Comparison of ENCODE assay signal across 8 cellular contexts in the genomic region with DNA sequence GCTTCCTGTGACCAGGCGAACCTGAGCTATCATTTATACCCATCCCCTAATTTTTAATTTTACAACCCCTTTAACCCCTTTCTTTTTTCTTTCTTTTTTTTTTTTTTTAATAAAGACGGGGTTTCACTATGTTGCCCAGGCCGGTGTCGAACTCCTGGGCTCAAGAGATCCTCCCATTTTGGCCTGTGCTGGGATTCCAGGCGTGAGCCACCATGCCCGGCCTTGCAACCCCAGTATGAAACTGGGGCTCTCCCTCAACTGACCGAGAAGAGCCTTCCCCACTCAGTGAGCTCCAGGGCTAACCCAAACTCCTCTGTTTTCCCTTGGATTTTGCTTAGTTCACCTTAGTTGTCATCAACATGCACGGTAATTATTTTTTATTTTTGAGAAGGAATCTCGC. TPM values are rescaled to one million over a fixed set of nuclear protein-coding genes. Genes with fewer than 3 reads are reported as not detected.
DNase-seq lines count a peak whose midpoint lies in the region; ATAC-seq and TF ChIP-seq lines count a peak whose summit lies in the region.

No MANE protein-coding gene starts in this region.

- peaks cover 5% of the 10 kb centered on the region for H3K79me2 ChIP-seq in parathyroid adenoma

- no peaks in the 10 kb centered on the region for H3K9me3 ChIP-seq in Peyer's patch
- no peaks in the 10 kb centered on the region for H3K9me3 ChIP-seq in parathyroid adenoma (ENCODE audit: control insufficient read depth, low read length)
- no peaks in the 10 kb centered on the region for H3K9me3 ChIP-seq in mucosa of descending colon

- H3K4me1 ChIP-seq in Peyer's patch = peaks cover 0 to 22% (median 6%) of the 10 kb centered on the region in 4 donors
- H3K4me1 ChIP-seq in parathyroid adenoma = peaks cover 3% of the 10 kb centered on the region
- H3K4me1 ChIP-seq in mucosa of descending colon (ENCODE audit: low read depth) = peaks cover 19% of the 10 kb centered on the region

- TF ChIP-seq POLR2A in Peyer's patch (IDR thresholded peaks at IDR 0.05) = no peak

- DNase-seq in EL (peak; percentile 20), Peyer's patch (no peak), epithelial cell of proximal tubule (ENCODE audit: low read depth) (no peak), NCI-H2107 (lab: John Stamatoyannopoulos, UW) (no peak), NCI-H510A treated with DMSO at 0.1 percent for 48 hours (lab: John Stamatoyannopoulos, UW) (no peak), mucosa of descending colon (no peak)

- peak overlapping the region; percentile 84 for H3K4me2 ChIP-seq in parathyroid adenoma (ENCODE audit: low read length)

- ATAC-seq in GM18498 (IDR thresholded peaks at IDR 0.05; ENCODE audit: unreplicated experiment) (no peak), mucosa of descending colon (no peak)

- no peaks in the 10 kb centered on the region for H3K27me3 ChIP-seq in Peyer's patch
- no peaks in the 10 kb centered on the region for H3K27me3 ChIP-seq in parathyroid adenoma (ENCODE audit: control insufficient read depth, insufficient read depth, low read length)

- H2AFZ ChIP-seq in parathyroid adenoma = peak overlapping the region; percentile 99

- H3K4me3 ChIP-seq in Peyer's patch (peak overlapping the region; percentile 69 to 96 (median 84)), epithelial cell of proximal tubule (ENCODE audit: low read depth, low read length) (peak overlapping the region; percentile 96), parathyroid adenoma (ENCODE audit: low read depth, low read length) (peak overlapping the region; percentile 84), mucosa of descending colon (no peak overlapping the region)

- H3K36me3 ChIP-seq in Peyer's patch = peaks cover 0 to 18% (median 0%) of the 10 kb centered on the region in 3 donors
- no peaks in the 10 kb centered on the region for H3K36me3 ChIP-seq in parathyroid adenoma (ENCODE audit: control insufficient read depth, insufficient read depth, low read length)
- no peaks in the 10 kb centered on the region for H3K36me3 ChIP-seq in mucosa of descending colon (ENCODE audit: low read depth)

- H3K27ac ChIP-seq in Peyer's patch (peak overlapping the region in 3 of 4 donors; percentile 85 to 90 (median 89)), parathyroid adenoma (peak overlapping the region; percentile 93)

- intact Hi-C loops in mucosa of descending colon (cut with DNase I, micrococcal nuclease) = no loop called here

- TF ChIP-seq CTCF in Peyer's patch (IDR thresholded peaks at IDR 0.05) (no peak), epithelial cell of proximal tubule (conservative IDR thresholded peaks at IDR 0.05; ENCODE audit: low read depth, low read length) (no peak), parathyroid adenoma (IDR thresholded peaks at IDR 0.05) (no peak), mucosa of descending colon (IDR thresholded peaks at IDR 0.05) (no peak)

- H3K9ac ChIP-seq in parathyroid adenoma = peak overlapping the region; percentile 88

RNA-seq across cellular contexts. Expression of a gene that starts 1.0 kb away (rescaled TPM):
- total RNA-seq in Peyer's patch = 10 to 100 TPM; 24.3 to 48.7 (median 25.4) TPM
- 35.5 and 35.6 TPM in 2 replicates for total RNA-seq in epithelial cell of proximal tubule
- 10 to 100 TPM; 33.4 to 57.5 (median 47.0) TPM for total RNA-seq in mucosa of descending colon

RNA-seq across cellular contexts. Expression of a gene that starts 1.3 kb away (rescaled TPM):
- 100 to 1,000 TPM; 182 to 325 (median 217) TPM for total RNA-seq in Peyer's patch
- 174 and 316 TPM in 2 replicates for total RNA-seq in epithelial cell of proximal tubule
- 100 to 1,000 TPM; 138 to 170 (median 142) TPM for total RNA-seq in mucosa of descending colon

RNA-seq across cellular contexts. Expression of a gene that starts 16.4 kb away (rescaled TPM):
- total RNA-seq in Peyer's patch (100 to 1,000 TPM in 1 of 4 donors, 10 to 100 TPM in 3; 13.3 to 156 (median 23.3) TPM), epithelial cell of proximal tubule (15.0 and 23.1 TPM in 2 replicates), mucosa of descending colon (10 to 100 TPM; 23.4 to 53.0 (median 29.2) TPM)
